ENCODE assay signal across 1 cellular context in the genomic region with DNA sequence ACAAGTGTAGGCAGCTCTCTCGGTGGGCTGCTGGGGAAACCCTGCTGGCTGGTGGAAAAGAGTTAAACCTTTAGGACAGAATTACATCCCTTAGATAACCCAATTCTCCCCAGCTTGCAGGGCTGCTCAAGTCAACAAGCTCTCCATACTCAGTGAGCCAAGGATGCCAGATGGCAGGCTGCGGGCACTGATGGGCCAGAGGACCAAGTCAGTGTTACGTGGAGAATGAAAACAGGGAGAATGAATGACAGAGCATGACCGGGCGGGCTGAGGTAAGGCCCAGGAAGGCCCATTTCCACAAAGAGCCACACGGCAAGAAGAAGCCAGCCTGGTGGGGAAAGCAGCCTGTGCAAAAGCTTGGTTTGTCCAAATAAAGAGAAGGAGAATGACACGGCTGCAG.
TF ChIP-seq lines count a peak whose summit lies in the region.

No MANE protein-coding gene starts in this region.

TF ChIP-seq in endothelial cell of umbilical vein, 7 proteins besides CTCF, POLR2A, EP300 and RAD21 (continued from another document):
- TF ChIP-seq MAX (IDR thresholded peaks at IDR 0.05; ENCODE audit: insufficient read depth, insufficient read length) (no peak), JUN (IDR thresholded peaks at IDR 0.05; ENCODE audit: borderline replicate concordance, insufficient read depth, insufficient read length, low read depth) (no peak), EZH2 (IDR thresholded peaks at IDR 0.05; ENCODE audit: borderline replicate concordance, low read depth, low read length, severe bottlenecking) (no peak), FOS (IDR thresholded peaks at IDR 0.05; ENCODE audit: borderline replicate concordance, insufficient read depth, low read length) (no peak), GATA2 (IDR thresholded peaks at IDR 0.05; ENCODE audit: insufficient read depth, insufficient read length, low read depth, low read length) (no peak)
